ENCODE assay signal across 25 cellular contexts in the genomic region with DNA sequence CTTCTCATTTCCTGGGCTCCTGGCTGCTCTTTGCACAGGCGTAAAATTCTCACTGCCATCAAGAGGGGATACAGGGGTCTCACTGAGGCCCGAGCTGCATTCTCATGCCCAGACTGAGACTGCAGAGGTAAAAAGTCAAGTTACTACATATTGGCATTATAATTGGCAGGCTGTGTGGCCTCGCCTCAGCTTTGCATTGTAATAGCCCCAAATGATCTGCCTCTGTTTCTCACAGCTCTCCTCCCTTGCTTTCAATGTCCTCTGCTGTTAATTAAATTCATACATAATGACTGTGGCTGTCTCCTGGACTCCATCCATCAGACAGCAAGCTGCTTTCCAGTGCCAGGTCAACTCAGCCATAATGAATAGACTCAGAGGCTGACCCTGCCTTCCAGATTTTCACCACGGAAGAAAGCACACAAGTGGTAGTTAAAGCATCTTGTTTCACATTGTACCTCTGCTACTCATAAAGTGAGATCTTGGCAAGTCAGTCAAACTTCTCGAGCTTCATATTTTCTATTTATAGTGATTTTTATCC. TPM values are rescaled to one million over a fixed set of nuclear protein-coding genes. Genes with fewer than 3 reads are reported as not detected.
A peak's percentile ranks its signal among the peaks of the same experiment; 100 is the strongest.
DNase-seq lines count a peak whose midpoint lies in the region; ATAC-seq and TF ChIP-seq lines count a peak whose summit lies in the region.
"Had no signal": no experiment of that assay in that cellular context is flagged by ENCODE, and none has a peak within 500 bp of the region (broad histone marks: within the 10 kb centered on the region; RNA-seq: fewer than 3 reads in every experiment).

No MANE protein-coding gene starts in this region.

- ATAC-seq in HG03139 (IDR thresholded peaks at IDR 0.05; ENCODE audit: unreplicated experiment): no peak
- ATAC-seq in stimulated activated naive CD8-positive, alpha-beta T cell treated with anti-CD3 and anti-CD28 coated beads, Interleukin-15, amount 100 ng/mL, for 72 hours: no peak
- ATAC-seq: left lobe of liver; right cardiac atrium; stimulated activated naive CD8-positive, alpha-beta T cell treated with anti-CD3 and anti-CD28 coated beads, Interleukin-15, Interleukin-2, amounts not matched to agents 100 U/mL and 50 U/mL, for 24 hours had no signal

- H3K27ac Mint-ChIP-seq in nephron: peak overlapping the region; percentile 4 to 68 (median 50)
- H3K27ac Mint-ChIP-seq in stimulated activated naive CD8-positive, alpha-beta T cell treated with anti-CD3 and anti-CD28 coated beads, Interleukin-15, amount 100 ng/mL, for 72 hours: no peak overlapping the region
- H3K27ac Mint-ChIP-seq: activated T-helper 2 cell treated with anti-CD3 and anti-CD28 coated beads, Interferon-gamma antibody, Interleukin-2, Interleukin-4, amounts not matched to agents 10 μg/mL and 5 μg/mL and 100 μg/mL, durations not matched to agents 14 hours and 24 hours and 36 hours; memory B cell had no signal

- H3K4me1 Mint-ChIP-seq in nephron: peaks cover 33% of the 10 kb centered on the region
- H3K4me1 Mint-ChIP-seq in stimulated activated naive CD8-positive, alpha-beta T cell treated with anti-CD3 and anti-CD28 coated beads, Interleukin-15, amount 100 ng/mL, for 72 hours: peaks cover 11% of the 10 kb centered on the region
- H3K4me1 Mint-ChIP-seq: memory B cell had no signal

- no peak for TF ChIP-seq CTCF in nephron (IDR thresholded peaks at IDR 0.05; ENCODE audit: unreplicated experiment in 3 of 3)

- no peak overlapping the region for H3K4me3 Mint-ChIP-seq in nephron
- no peak overlapping the region for H3K4me3 Mint-ChIP-seq in stimulated activated naive CD8-positive, alpha-beta T cell treated with anti-CD3 and anti-CD28 coated beads, Interleukin-15, amount 100 ng/mL, for 72 hours
- H3K4me3 Mint-ChIP-seq: memory B cell, neural crest cell had no signal

- H3K9me3 Mint-ChIP-seq in nephron: no peaks in the 10 kb centered on the region
- H3K9me3 Mint-ChIP-seq in stimulated activated naive CD8-positive, alpha-beta T cell treated with anti-CD3 and anti-CD28 coated beads, Interleukin-15, amount 100 ng/mL, for 72 hours: no peaks in the 10 kb centered on the region
- H3K9me3 Mint-ChIP-seq: activated T-helper 2 cell treated with anti-CD3 and anti-CD28 coated beads, Interferon-gamma antibody, Interleukin-2, Interleukin-4, amounts not matched to agents 10 μg/mL and 5 μg/mL and 100 μg/mL, durations not matched to agents 14 hours and 24 hours and 36 hours; memory B cell had no signal

- H3K36me3 Mint-ChIP-seq in nephron (ENCODE audit: low read depth): no peaks in the 10 kb centered on the region
- H3K36me3 Mint-ChIP-seq: memory B cell had no signal

- DNase-seq in DMS79 (lab: John Stamatoyannopoulos, UW): peak; percentile 91
- peak; percentile 9 for DNase-seq in M059J (ENCODE audit: low read depth)
- DNase-seq in cerebellum (ENCODE audit: low spot score): peak; percentile 1
- DNase-seq in NOMO-1 (lab: John Stamatoyannopoulos, UW; ENCODE audit: unreplicated experiment in 2 of 2): no peak
- DNase-seq in stimulated activated CD4-positive, alpha-beta T cell treated with anti-CD3 and anti-CD28 coated beads, Interleukin-2, amount 100 ng/mL, for 24 hours: no peak
- DNase-seq in stimulated activated naive CD8-positive, alpha-beta T cell treated with anti-CD3 and anti-CD28 coated beads, Interleukin-15, amount 100 ng/mL, for 72 hours: no peak
- DNase-seq: ACHN; activated CD4-positive, alpha-beta T cell treated with anti-CD3 and anti-CD28 coated beads for 4 hours; activated naive CD4-positive, alpha-beta T cell treated with anti-CD3 and anti-CD28 coated beads, Interleukin-2, amount 50 U/mL, for 16 hours; DMS 273 treated with DMSO at 0.1 percent for 48 hours; IMR-90; NCI-H1048; NCI-H187 treated with DMSO at 0.1 percent for 48 hours; NCI-H526 treated with DMSO at 0.1 percent for 48 hours; right cardiac atrium; SJCRH30; stimulated activated CD4-positive, alpha-beta T cell treated with anti-CD3 and anti-CD28 coated beads, Interleukin-1b, Interleukin-23, amount 100 ng/mL, for 48 hours; stimulated activated naive CD8-positive, alpha-beta T cell treated with anti-CD3 and anti-CD28 coated beads, Interleukin-15, Interleukin-2, amounts not matched to agents 100 U/mL and 50 U/mL, for 24 hours; T-helper 9 cell had no signal

- no peaks in the 10 kb centered on the region for H3K27me3 Mint-ChIP-seq in nephron (ENCODE audit: low read depth)
- no peaks in the 10 kb centered on the region for H3K27me3 Mint-ChIP-seq in stimulated activated naive CD8-positive, alpha-beta T cell treated with anti-CD3 and anti-CD28 coated beads, Interleukin-15, amount 100 ng/mL, for 72 hours
- H3K27me3 Mint-ChIP-seq: memory B cell had no signal

RNA-seq across cellular contexts. Expression of gene RTP4, which starts 7.6 kb away (rescaled TPM):
- total RNA-seq in M059J (2014; rRNA removed; shearing (Covaris generic)): 38.1 and 42.8 TPM in 2 replicates
- total RNA-seq in cerebellum: 0.18 TPM
- total RNA-seq: IMR-90, neural crest cell, SJCRH30 had no signal

Comparison
In these comparisons a context has a peak if more than half of its experiments do, and no peak if none do; other contexts are left out.
1. DNase-seq: peak in DMS79 (single experiment), M059J (single experiment) and cerebellum (single experiment); none in NOMO-1 (0 of 2), stimulated activated CD4-positive, alpha-beta T cell treated with anti-CD3 and anti-CD28 coated beads, Interleukin-2, amount 100 ng/mL, for 24 hours (0 of 2) and stimulated activated naive CD8-positive, alpha-beta T cell treated with anti-CD3 and anti-CD28 coated beads, Interleukin-15, amount 100 ng/mL, for 72 hours (0 of 2).
2. H3K27ac Mint-ChIP-seq: peak in nephron (3 of 3); none in stimulated activated naive CD8-positive, alpha-beta T cell treated with anti-CD3 and anti-CD28 coated beads, Interleukin-15, amount 100 ng/mL, for 72 hours (0 of 2).
3. RNA of gene RTP4, which starts 7.6 kb away (total RNA-seq): 38.1 to 42.8 TPM in M059J; 0.18 TPM in cerebellum (single experiment); every median in the first group is over 10 times any median in the second.